In the genomic region with DNA sequence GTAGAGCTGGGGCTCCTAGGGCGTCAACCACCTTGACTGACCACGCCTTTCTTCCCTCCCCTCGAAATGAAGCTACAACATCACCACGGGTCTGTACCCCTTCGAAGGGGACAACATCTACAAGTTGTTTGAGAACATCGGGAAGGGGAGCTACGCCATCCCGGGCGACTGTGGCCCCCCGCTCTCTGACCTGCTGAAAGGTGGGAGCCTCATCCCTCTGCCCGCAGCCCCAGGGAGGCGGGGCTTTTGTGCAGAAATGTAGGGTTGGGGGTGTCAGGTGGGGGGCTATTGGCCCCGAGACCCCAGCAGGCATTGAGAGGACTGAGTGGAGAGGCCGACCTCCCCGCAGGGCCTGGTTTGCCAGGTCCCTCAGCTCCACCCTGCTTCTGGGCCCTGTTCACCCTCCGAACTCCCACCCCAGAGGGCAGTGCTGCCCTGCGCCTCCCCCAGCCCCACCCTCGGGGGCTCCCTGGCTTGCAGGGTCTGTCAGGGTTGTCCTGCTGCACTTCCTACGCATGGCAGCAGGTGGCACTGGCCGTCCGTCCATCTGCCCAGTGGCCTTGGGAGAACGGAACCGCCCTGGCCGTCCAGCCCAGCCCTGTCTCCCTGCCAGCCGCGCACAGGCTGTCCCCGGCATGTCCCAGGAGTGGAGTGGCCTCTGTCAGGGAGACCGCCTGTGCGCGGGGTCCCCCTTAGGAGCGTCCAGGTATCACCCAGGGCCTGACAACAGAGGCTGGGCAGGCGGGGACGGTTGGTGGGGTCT, we compare ENCODE assay signal across 8 cellular contexts. TPM values are rescaled to one million over a fixed set of nuclear protein-coding genes. Genes with fewer than 3 reads are reported as not detected.
A peak's percentile ranks its signal among the peaks of the same experiment; 100 is the strongest.
DNase-seq lines count a peak whose midpoint lies in the region; ATAC-seq and TF ChIP-seq lines count a peak whose summit lies in the region.

No MANE protein-coding gene starts in this region.

- DNase-seq in AG04450 (ENCODE audit: low read depth, low spot score): no peak
- DNase-seq in LHCN-M2 (ENCODE audit: low read depth): peak; percentile 34
- peak in 8 of 10 donors; percentile 62 to 88 (median 70) for DNase-seq in dorsolateral prefrontal cortex
- DNase-seq in lung microvascular endothelial cell (ENCODE audit: low read depth in 2 of 2): peak; percentile 76 to 86
- DNase-seq in stimulated activated CD4-positive, alpha-beta T cell treated with anti-CD3 and anti-CD28 coated beads, Interleukin-4, amount 100 ng/mL, for 1 hour: no peak
- DNase-seq in naive thymus-derived CD8-positive, alpha-beta T cell: no peak

- H3K27ac ChIP-seq in AG04450 (ENCODE audit: low read depth, low read length) (peak overlapping the region; percentile 11), dorsolateral prefrontal cortex (peak overlapping the region in 40 of 59 donors; percentile 1 to 91 (median 51))

- H3K9me3 Mint-ChIP-seq in naive thymus-derived CD8-positive, alpha-beta T cell: no peaks in the 10 kb centered on the region

- CTCF ChIA-PET in AG04450 (lab: Charles Lee): interaction anchor here (0.6 to 1.6 kb wide), 5 partner anchors 9 to 82 kb away, joined by 3 to 12 read pairs (median 4); no protein-coding TSS in a partner anchor

- peaks cover 0 to 8% (median 0%) of the 10 kb centered on the region in 3 donors for H3K36me3 Mint-ChIP-seq in naive thymus-derived CD8-positive, alpha-beta T cell

- H3K27ac Mint-ChIP-seq in naive thymus-derived CD8-positive, alpha-beta T cell: no peak overlapping the region

- POLR2A ChIA-PET in AG04450 (lab: Yijun Ruan, JAX): no interaction called here
- POLR2A ChIA-PET in naive thymus-derived CD8-positive, alpha-beta T cell (lab: Charles Lee): no interaction called here

- H3K4me3 Mint-ChIP-seq in naive thymus-derived CD8-positive, alpha-beta T cell: no peak overlapping the region

- intact Hi-C loops in dorsolateral prefrontal cortex (cut with DNase I): loop anchor here in 1 of 2 donors (2.0 kb wide), 1 partner anchor 19 kb away; a partner anchor contains a TSS

- TF ChIP-seq CTCF in AG04450 (IDR thresholded peaks at IDR 0.05; ENCODE audit: low read depth, low read length) (peak; percentile 60), dorsolateral prefrontal cortex (IDR thresholded peaks at IDR 0.05 in 54 of 56, conservative IDR thresholded peaks at IDR 0.05 in 2 of 56; ENCODE audit: low read depth in 1 of 56, partially characterized antibody in 56 of 56) (peak; percentile 33 to 87 (median 73))

- ATAC-seq in GM21367 (IDR thresholded peaks at IDR 0.05; ENCODE audit: unreplicated experiment): no peak
- no peak for ATAC-seq in naive thymus-derived CD8-positive, alpha-beta T cell
- no peak for ATAC-seq in HG03139 (IDR thresholded peaks at IDR 0.05; ENCODE audit: unreplicated experiment)

- no peaks in the 10 kb centered on the region for H3K27me3 ChIP-seq in AG04450 (ENCODE audit: control insufficient read depth, insufficient read depth, low read length)
- H3K27me3 ChIP-seq in dorsolateral prefrontal cortex: no peaks in the 10 kb centered on the region

- no peak overlapping the region for H3K4me3 ChIP-seq in AG04450 (ENCODE audit: low read depth, low read length)
- H3K4me3 ChIP-seq in dorsolateral prefrontal cortex: peak overlapping the region in 2 of 59 donors; percentile 5 to 24

- no peaks in the 10 kb centered on the region; the same call in 1 of the 2 replicates for H3K9me3 ChIP-seq in AG04450 (ENCODE audit: control insufficient read depth, insufficient read depth, low read length)

- no peaks in the 10 kb centered on the region for H3K27me3 Mint-ChIP-seq in naive thymus-derived CD8-positive, alpha-beta T cell

- H3K4me1 Mint-ChIP-seq in naive thymus-derived CD8-positive, alpha-beta T cell: peaks cover 0 to 8% (median 0%) of the 10 kb centered on the region in 4 donors

RNA-seq across cellular contexts. Expression of a gene that starts 15.7 kb away (rescaled TPM):
- 24.6 and 26.6 TPM in 2 replicates for polyA plus RNA-seq in AG04450 (2011; rRNA removed)
- 45.2 and 55.6 TPM in 2 replicates for polyA minus RNA-seq in AG04450 (2011; rRNA and poly(A)+ RNA removed)
- total RNA-seq in LHCN-M2 (2014; rRNA removed) (70.6 and 75.7 TPM in 2 replicates), dorsolateral prefrontal cortex (10 to 100 TPM; 40.6 to 90.6 (median 56.3) TPM), lung microvascular endothelial cell (46.6 and 70.4 TPM in 2 replicates)
- 36.6 TPM for polyA plus RNA-seq in LHCN-M2 (2012)
- 10 to 100 TPM; 91.5 to 96.0 TPM for total RNA-seq in naive thymus-derived CD8-positive, alpha-beta T cell
- polyA plus RNA-seq in naive thymus-derived CD8-positive, alpha-beta T cell: 10 to 100 TPM; 12.3 to 43.9 (median 20.3) TPM

RNA-seq across cellular contexts. Expression of a gene that starts 16.5 kb away (rescaled TPM):
- 1.1 and 1.6 TPM in 2 replicates for polyA plus RNA-seq in AG04450 (2011; rRNA removed)
- 0.55 and 0.91 TPM in 2 replicates for polyA minus RNA-seq in AG04450 (2011; rRNA and poly(A)+ RNA removed)
- 4.6 and 4.7 TPM in 2 replicates for total RNA-seq in LHCN-M2 (2014; rRNA removed)
- 3.7 TPM for polyA plus RNA-seq in LHCN-M2 (2012)
- 10 to 100 TPM in 119 of 120 experiments, 1 to 10 TPM in 1; 9.5 to 47.7 (median 25.8) TPM for total RNA-seq in dorsolateral prefrontal cortex
- 0.65 and 1.2 TPM in 2 replicates for total RNA-seq in lung microvascular endothelial cell
- total RNA-seq in naive thymus-derived CD8-positive, alpha-beta T cell: not detected
- polyA plus RNA-seq in naive thymus-derived CD8-positive, alpha-beta T cell: not detected

RNA-seq across cellular contexts. Expression of a gene that starts 20.2 kb away (rescaled TPM):
- 36.4 and 55.1 TPM in 2 replicates for polyA plus RNA-seq in AG04450 (2011; rRNA removed)
- polyA minus RNA-seq in AG04450 (2011; rRNA and poly(A)+ RNA removed): 19.4 and 21.4 TPM in 2 replicates
- total RNA-seq in LHCN-M2 (2014; rRNA removed) (51.3 and 64.1 TPM in 2 replicates), dorsolateral prefrontal cortex (100 to 1,000 TPM; 170 to 316 (median 242) TPM), lung microvascular endothelial cell (15.7 and 16.3 TPM in 2 replicates)
- polyA plus RNA-seq in LHCN-M2 (2012): 246 TPM
- total RNA-seq in naive thymus-derived CD8-positive, alpha-beta T cell: 10 to 100 TPM; 83.9 to 89.0 TPM
- polyA plus RNA-seq in naive thymus-derived CD8-positive, alpha-beta T cell: 100 to 1,000 TPM; 214 to 264 (median 262) TPM

RNA-seq across cellular contexts. Expression of a gene that starts 27.1 kb away (rescaled TPM):
- 6.6 and 10.6 TPM in 2 replicates for polyA plus RNA-seq in AG04450 (2011; rRNA removed)
- polyA minus RNA-seq in AG04450 (2011; rRNA and poly(A)+ RNA removed): 16.1 and 21.3 TPM in 2 replicates
- total RNA-seq in LHCN-M2 (2014; rRNA removed): 12.6 and 15.6 TPM in 2 replicates
- polyA plus RNA-seq in LHCN-M2 (2012): 25.7 TPM
- 100 to 1,000 TPM in 4 of 120 experiments, 10 to 100 TPM in 116; 19.9 to 116 (median 36.5) TPM for total RNA-seq in dorsolateral prefrontal cortex
- 3.2 and 5.4 TPM in 2 replicates for total RNA-seq in lung microvascular endothelial cell
- 10 to 100 TPM; 31.2 to 35.4 TPM for total RNA-seq in naive thymus-derived CD8-positive, alpha-beta T cell
- 1 to 10 TPM; 1.1 to 8.2 (median 6.6) TPM for polyA plus RNA-seq in naive thymus-derived CD8-positive, alpha-beta T cell

RNA-seq across cellular contexts. Expression of a gene that starts 47.3 kb away (rescaled TPM):
- polyA plus RNA-seq in AG04450 (2011; rRNA removed): 9.9 and 14.2 TPM in 2 replicates
- polyA minus RNA-seq in AG04450 (2011; rRNA and poly(A)+ RNA removed): 25.9 and 28.8 TPM in 2 replicates
- total RNA-seq in LHCN-M2 (2014; rRNA removed): 33.3 and 33.9 TPM in 2 replicates
- polyA plus RNA-seq in LHCN-M2 (2012): 18.0 TPM
- 10 to 100 TPM; 10.1 to 52.7 (median 22.7) TPM for total RNA-seq in dorsolateral prefrontal cortex
- total RNA-seq in lung microvascular endothelial cell: 14.8 and 28.2 TPM in 2 replicates
- 10 to 100 TPM; 69.7 to 82.4 TPM for total RNA-seq in naive thymus-derived CD8-positive, alpha-beta T cell
- polyA plus RNA-seq in naive thymus-derived CD8-positive, alpha-beta T cell: 1 to 10 TPM in 2 of 3 donors, under 1 TPM in 1; 0.68 to 2.3 (median 1.0) TPM

Comparison
In these comparisons a context has a peak if more than half of its experiments do, and no peak if none do; other contexts are left out.
1. DNase-seq: peak in LHCN-M2 (single experiment), dorsolateral prefrontal cortex (8 of 10) and lung microvascular endothelial cell (2 of 2); none in AG04450 (single experiment), stimulated activated CD4-positive, alpha-beta T cell treated with anti-CD3 and anti-CD28 coated beads, Interleukin-4, amount 100 ng/mL, for 1 hour (single experiment) and naive thymus-derived CD8-positive, alpha-beta T cell (0 of 10).